13 cellular contexts compared by ENCODE assay signal in genomic region chr2:232874677-232875223, GRCh38. TPM values are rescaled to one million over a fixed set of nuclear protein-coding genes. Genes with fewer than 3 reads are reported as not detected.
DNase-seq lines count a peak whose midpoint lies in the region; ATAC-seq and TF ChIP-seq lines count a peak whose summit lies in the region.
"Had no signal": no experiment of that assay in that cellular context is flagged by ENCODE, and none has a peak within 500 bp of the region (broad histone marks: within the 10 kb centered on the region; RNA-seq: fewer than 3 reads in every experiment).

No MANE protein-coding gene starts in this region.

- TF ChIP-seq CTCF in heart left ventricle (IDR thresholded peaks at IDR 0.05) (no peak), brain (conservative IDR thresholded peaks at IDR 0.05) (no peak), natural killer cell (IDR thresholded peaks at IDR 0.05) (no peak), gastroesophageal sphincter (IDR thresholded peaks at IDR 0.05) (no peak), left lung (IDR thresholded peaks at IDR 0.05) (no peak)

- ATAC-seq in heart left ventricle (no peak), natural killer cell (no peak), GM19324 (IDR thresholded peaks at IDR 0.05; ENCODE audit: low FRiP score, unreplicated experiment) (no peak), gastroesophageal sphincter (no peak), left lung (no peak)

- no peaks in the 10 kb centered on the region for H3K9me3 ChIP-seq in heart left ventricle
- H3K9me3 ChIP-seq in gastroesophageal sphincter, result no peaks in the 10 kb centered on the region
- no peaks in the 10 kb centered on the region for H3K9me3 ChIP-seq in left lung
- H3K9me3 ChIP-seq: BE2C, esophagus squamous epithelium, psoas muscle had no signal

- peaks cover 6 to 30% (median 14%) of the 10 kb centered on the region in 9 donors for H3K27me3 ChIP-seq in heart left ventricle
- H3K27me3 ChIP-seq in gastroesophageal sphincter, result peaks cover 39% of the 10 kb centered on the region
- peaks cover 15 to 34% of the 10 kb centered on the region in 2 donors for H3K27me3 ChIP-seq in left lung

- peak overlapping the region in 1 of 5 experiments; percentile 80 for H3K27ac Mint-ChIP-seq in brain
- H3K27ac Mint-ChIP-seq in natural killer cell, result no peak overlapping the region

- H3K4me1 Mint-ChIP-seq in brain (peaks cover 15% of the 10 kb centered on the region), natural killer cell (peaks cover 0 to 5% of the 10 kb centered on the region in 2 donors)

- H3K4me3 Mint-ChIP-seq in brain (peak overlapping the region; percentile 60 to 81 (median 76)), natural killer cell (peak overlapping the region; percentile 72)

- intact Hi-C loops in cardiac septum (cut with DNase I), result loop anchor here (1.0 kb wide), 1 partner anchor 29 kb away; no protein-coding TSS in a partner anchor
- intact Hi-C loops in heart left ventricle (cut with DNase I), result no loop called here
- intact Hi-C loops in natural killer cell (cut with micrococcal nuclease), result no loop called here
- intact Hi-C loops in left lung (cut with DNase I), result no loop called here

- TF ChIP-seq EP300 in gastroesophageal sphincter (IDR thresholded peaks at IDR 0.05), result no peak

- H3K36me3 ChIP-seq in heart left ventricle, result no peaks in the 10 kb centered on the region
- no peaks in the 10 kb centered on the region for H3K36me3 ChIP-seq in gastroesophageal sphincter
- H3K36me3 ChIP-seq in left lung, result no peaks in the 10 kb centered on the region
- H3K36me3 ChIP-seq: BE2C had no signal

- TF ChIP-seq POLR2A in heart left ventricle (IDR thresholded peaks at IDR 0.05) (no peak), gastroesophageal sphincter (IDR thresholded peaks at IDR 0.05) (no peak)

- no peaks in the 10 kb centered on the region for H3K9me3 Mint-ChIP-seq in brain
- no peaks in the 10 kb centered on the region for H3K9me3 Mint-ChIP-seq in natural killer cell

- DNase-seq in cardiac septum (ENCODE audit: low spot score), result peak; percentile 70
- no peak for DNase-seq in heart left ventricle
- no peak for DNase-seq in natural killer cell
- DNase-seq in left lung, result no peak
- DNase-seq in midbrain (lab: John Stamatoyannopoulos, UW), result no peak
- DNase-seq: BE2C, esophagus squamous epithelium, NCI-H774, SHP77 had no signal

- WGBS in heart left ventricle, 4 donors, result 94 to 96% (median 96%) methylated on average over 14 to 16 of the region's 16 CpGs
- WGBS in gastroesophageal sphincter (ENCODE audit: low coverage in 1 of 2), 2 donors, result 60% methylated on average over 3 of the region's 16 CpGs; no CpG with 5 or more reads in 1 of the 2 donors

- H3K4me3 ChIP-seq in heart left ventricle, result no peak overlapping the region
- no peak overlapping the region for H3K4me3 ChIP-seq in gastroesophageal sphincter
- no peak overlapping the region for H3K4me3 ChIP-seq in left lung

- H3K27ac ChIP-seq in heart left ventricle (no peak overlapping the region), gastroesophageal sphincter (no peak overlapping the region), left lung (no peak overlapping the region)
- H3K27ac ChIP-seq: esophagus squamous epithelium, psoas muscle had no signal

- H3K36me3 Mint-ChIP-seq in brain (no peaks in the 10 kb centered on the region), natural killer cell (no peaks in the 10 kb centered on the region)

- H3K4me1 ChIP-seq in heart left ventricle (peaks cover 0 to 17% (median 6%) of the 10 kb centered on the region in 12 donors), gastroesophageal sphincter (peaks cover 0 to 21% (median 5%) of the 10 kb centered on the region in 3 donors), left lung (peaks cover 0 to 20% of the 10 kb centered on the region in 2 donors)
- H3K4me1 ChIP-seq: BE2C, psoas muscle had no signal

- peaks cover 26% of the 10 kb centered on the region for H3K27me3 Mint-ChIP-seq in brain
- peaks cover 8 to 10% of the 10 kb centered on the region in 2 donors for H3K27me3 Mint-ChIP-seq in natural killer cell (ENCODE audit: low read depth in 2 of 2)

RNA-seq across cellular contexts. Expression of gene SNORC, which starts 4.7 kb away (rescaled TPM):
- 1.1 TPM for total RNA-seq in cardiac septum
- total RNA-seq in heart left ventricle, result 1 to 10 TPM in 3 of 9 donors, under 1 TPM in 6; 0.38 to 2.9 (median 0.74) TPM
- polyA plus RNA-seq in heart left ventricle, result under 1 TPM; 0.46 to 0.88 TPM
- polyA plus RNA-seq in brain (ENCODE audit: insufficient read depth, low read depth, low replicate concordance), result 16.9 TPM
- 1 to 10 TPM in 1 of 3 donors, under 1 TPM in 2; 0.47 to 1.0 (median 0.98) TPM for total RNA-seq in natural killer cell
- total RNA-seq in gastroesophageal sphincter, result 10 to 100 TPM in 1 of 4 donors, 1 to 10 TPM in 1, under 1 TPM in 1, not detected in 1; 0.54 to 11.6 (median 2.2) TPM
- 1 to 10 TPM; 2.2 to 3.6 TPM for total RNA-seq in left lung
